1 cellular context compared by ENCODE assay signal in the genomic region with DNA sequence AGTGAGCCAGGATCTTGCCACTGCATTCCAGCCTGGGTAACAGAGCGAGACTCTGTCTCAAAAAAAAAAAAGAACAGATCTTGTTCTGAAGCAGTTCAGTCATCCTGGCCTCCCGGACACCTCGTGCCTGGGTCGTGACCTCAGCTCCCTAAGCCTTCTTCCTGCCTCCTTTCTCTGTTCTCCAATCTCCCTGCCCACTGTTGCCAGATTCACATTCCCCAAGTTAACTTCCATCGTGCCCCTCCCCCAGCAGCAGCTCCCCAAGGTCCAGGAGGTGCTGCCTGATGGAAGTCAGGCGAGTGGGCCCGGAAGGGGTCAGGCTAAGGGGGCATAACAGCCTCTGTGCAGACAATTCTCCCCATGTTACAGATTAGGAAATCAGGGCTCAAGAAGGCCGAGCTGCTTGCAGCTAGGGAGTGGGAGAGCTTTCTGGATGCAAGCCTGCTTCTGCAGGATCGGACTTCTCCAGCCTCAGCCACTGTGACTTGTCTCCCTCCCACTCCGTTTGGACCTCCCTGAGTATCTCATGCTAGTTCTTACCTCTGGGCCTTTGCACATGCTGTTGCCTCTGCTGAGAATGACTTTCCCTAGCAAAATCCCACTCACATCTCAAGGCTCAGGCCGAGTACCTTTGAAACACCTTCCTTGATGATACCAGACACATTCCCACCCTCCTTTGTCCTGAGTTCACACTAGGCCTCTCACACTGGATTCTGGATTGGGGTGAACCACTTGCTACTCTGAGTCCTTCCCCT.
TF ChIP-seq lines count a peak whose summit lies in the region.

No MANE protein-coding gene starts in this region.

TF ChIP-seq in GM12878, 131 proteins besides CTCF, POLR2A, EP300 and RAD21:
- TF ChIP-seq BACH1 (IDR thresholded peaks at IDR 0.05; ENCODE audit: borderline replicate concordance) (no peak), POLR2AphosphoS5 (IDR thresholded peaks at IDR 0.05; ENCODE audit: low read length) (0 out of 2 replicates have a peak, but pooled peaks have one; percentile 26)
